In genomic region chr4:38762560-38762959, GRCh38 we compare ENCODE assay signal across 1 cellular context.
TF ChIP-seq lines count a peak whose summit lies in the region.

No MANE protein-coding gene starts in this region.

TF ChIP-seq in K562, 482 proteins besides CTCF, POLR2A, EP300 and RAD21 (continued from another document):
- TF ChIP-seq THAP7 (CRISPR knock-in tag; IDR thresholded peaks at IDR 0.05) (no peak), MTA1 (IDR thresholded peaks at IDR 0.05; ENCODE audit: borderline replicate concordance) (no peak), DDX20 (tag; IDR thresholded peaks at IDR 0.05; ENCODE audit: low read depth) (no peak), PRPF4 (IDR thresholded peaks at IDR 0.05; ENCODE audit: insufficient read depth, low read depth, low read length, poor library complexity, severe bottlenecking) (no peak), RBM22 (IDR thresholded peaks at IDR 0.05; ENCODE audit: low read depth, low read length, poor library complexity, severe bottlenecking) (no peak), NR2C2 (CRISPR knock-in tag; IDR thresholded peaks at IDR 0.05) (no peak), NR2C2 (tag; IDR thresholded peaks at IDR 0.05) (no peak), SIRT6 (IDR thresholded peaks at IDR 0.05; ENCODE audit: low read depth, low read length) (no peak), E4F1 (CRISPR knock-in tag; IDR thresholded peaks at IDR 0.05; ENCODE audit: borderline replicate concordance) (no peak), KLF6 (CRISPR knock-in tag; IDR thresholded peaks at IDR 0.05; ENCODE audit: borderline replicate concordance) (no peak), UBTF (IDR thresholded peaks at IDR 0.05; ENCODE audit: borderline replicate concordance in 1 of 2, low read depth in 2 of 2, low read length in 2 of 2) (no peak), ZNF561 (CRISPR knock-in tag; conservative IDR thresholded peaks at IDR 0.05) (no peak), TBP (optimal IDR thresholded peaks at IDR 0.05; ENCODE audit: low read depth, low read length) (no peak), FIP1L1 (IDR thresholded peaks at IDR 0.05; ENCODE audit: low read depth, low read length, poor library complexity, severe bottlenecking) (no peak), HMGN3 (IDR thresholded peaks at IDR 0.05; ENCODE audit: borderline replicate concordance, extremely low read depth, insufficient read length, low read depth, low read length) (no peak)
